Comparison of ENCODE assay signal across 13 cellular contexts in the genomic region with DNA sequence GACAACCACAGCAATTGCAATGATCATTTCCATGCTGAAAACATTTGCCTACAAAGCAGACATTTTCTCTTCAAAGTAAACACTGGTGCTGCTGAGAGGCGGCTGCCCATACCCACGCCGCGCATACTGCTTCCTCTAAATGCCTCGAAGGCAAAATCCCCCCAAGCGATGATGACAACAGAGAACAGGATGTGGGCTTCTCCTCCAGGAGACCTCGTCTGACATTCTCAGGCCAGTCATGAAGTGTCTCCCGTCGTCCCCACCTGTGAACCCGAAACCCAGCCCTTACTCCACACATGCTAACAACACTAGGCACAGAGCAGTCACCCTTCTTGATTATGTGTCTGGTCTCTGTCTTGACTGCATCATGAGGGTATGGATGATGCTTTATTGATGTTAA.
"Had no signal": no experiment of that assay in that cellular context is flagged by ENCODE, and none has a peak within 500 bp of the region (broad histone marks: within the 10 kb centered on the region; RNA-seq: fewer than 3 reads in every experiment).

No MANE protein-coding gene starts in this region.

- H2AFZ ChIP-seq: hepatocyte had no signal

- H3K79me2 ChIP-seq: hepatocyte had no signal

- H3K4me2 ChIP-seq: hepatocyte had no signal

- DNase-seq: activated B cell treated with CpG ODN at 0.5 μM for 24 hours; activated CD4-positive, alpha-beta T cell treated with anti-CD3 and anti-CD28 coated beads, Interleukin-2, amount 10 ng/mL, durations not matched to agents 7 days and 5 days; activated CD8-positive, alpha-beta memory T cell treated with anti-CD3 and anti-CD28 coated beads, Interleukin-2, amount 10 ng/mL, durations not matched to agents 7 days and 5 days; activated effector memory CD4-positive, alpha-beta T cell treated with anti-CD3 and anti-CD28 coated beads, Interleukin-2, amount 50 U/mL, for 16 hours; activated T-cell treated with anti-CD3 and anti-CD28 coated beads, Interleukin-2, amount 50 U/mL, for 24 hours; cortex of kidney; erythroblast; left ventricle myocardium superior; stimulated activated CD4-positive, alpha-beta T cell treated with anti-CD3 and anti-CD28 coated beads, Interleukin-4, amount 100 ng/mL, for 1 hour; tibial artery had no signal

- H3K4me1 ChIP-seq: tibial artery had no signal

- H3K4me3 Mint-ChIP-seq: activated B cell treated with CpG ODN at 0.5 μM for 24 hours; activated CD4-positive, alpha-beta T cell treated with anti-CD3 and anti-CD28 coated beads, Interleukin-2, amount 10 ng/mL, durations not matched to agents 7 days and 5 days; activated CD8-positive, alpha-beta memory T cell treated with anti-CD3 and anti-CD28 coated beads, Interleukin-2, amount 10 ng/mL, durations not matched to agents 7 days and 5 days; activated naive CD8-positive, alpha-beta T cell; activated T-cell treated with anti-CD3 and anti-CD28 coated beads, Interleukin-2, amount 50 U/mL, for 24 hours; central memory CD8-positive, alpha-beta T cell had no signal

- H3K27ac Mint-ChIP-seq: activated B cell treated with CpG ODN at 0.5 μM for 24 hours; activated CD4-positive, alpha-beta T cell treated with anti-CD3 and anti-CD28 coated beads, Interleukin-2, amount 10 ng/mL, durations not matched to agents 7 days and 5 days; activated CD8-positive, alpha-beta memory T cell treated with anti-CD3 and anti-CD28 coated beads, Interleukin-2, amount 10 ng/mL, durations not matched to agents 7 days and 5 days; activated naive CD8-positive, alpha-beta T cell; activated T-cell treated with anti-CD3 and anti-CD28 coated beads, Interleukin-2, amount 50 U/mL, for 24 hours had no signal

- H3K27ac ChIP-seq: hepatocyte, tibial artery had no signal

- H3K27me3 Mint-ChIP-seq: activated B cell treated with CpG ODN at 0.5 μM for 24 hours; activated CD8-positive, alpha-beta memory T cell treated with anti-CD3 and anti-CD28 coated beads, Interleukin-2, amount 10 ng/mL, durations not matched to agents 7 days and 5 days; central memory CD8-positive, alpha-beta T cell had no signal

- H3K27me3 ChIP-seq: hepatocyte, tibial artery had no signal

- H3K4me1 Mint-ChIP-seq: activated B cell treated with CpG ODN at 0.5 μM for 24 hours; activated CD4-positive, alpha-beta T cell treated with anti-CD3 and anti-CD28 coated beads, Interleukin-2, amount 10 ng/mL, durations not matched to agents 7 days and 5 days; activated CD8-positive, alpha-beta memory T cell treated with anti-CD3 and anti-CD28 coated beads, Interleukin-2, amount 10 ng/mL, durations not matched to agents 7 days and 5 days; central memory CD8-positive, alpha-beta T cell had no signal

- H3K36me3 ChIP-seq: tibial artery had no signal

- ATAC-seq: activated CD8-positive, alpha-beta memory T cell treated with anti-CD3 and anti-CD28 coated beads, Interleukin-2, amount 10 ng/mL, durations not matched to agents 7 days and 5 days; left ventricle myocardium superior had no signal

- H3K36me3 Mint-ChIP-seq: activated CD8-positive, alpha-beta memory T cell treated with anti-CD3 and anti-CD28 coated beads, Interleukin-2, amount 10 ng/mL, durations not matched to agents 7 days and 5 days; activated naive CD8-positive, alpha-beta T cell had no signal

- H3K9me3 Mint-ChIP-seq: activated CD4-positive, alpha-beta T cell treated with anti-CD3 and anti-CD28 coated beads, Interleukin-2, amount 10 ng/mL, durations not matched to agents 7 days and 5 days had no signal

- H3K4me3 ChIP-seq: hepatocyte, tibial artery had no signal
